In genomic region chr14:53450871-53451270, GRCh38 we compare ENCODE assay signal across 14 cellular contexts.
DNase-seq lines count a peak whose midpoint lies in the region; ATAC-seq and FAIRE-seq lines count a peak whose summit lies in the region.
"Had no signal": no experiment of that assay in that cellular context is flagged by ENCODE, and none has a peak within 500 bp of the region (broad histone marks: within the 10 kb centered on the region; RNA-seq: fewer than 3 reads in every experiment).

No MANE protein-coding gene starts in this region.

- H3K27ac Mint-ChIP-seq in effector memory CD8-positive, alpha-beta T cell: no peak overlapping the region
- H3K27ac Mint-ChIP-seq: activated CD4-positive, alpha-beta T cell treated with anti-CD3 and anti-CD28 coated beads for 36 hours; activated naive CD8-positive, alpha-beta T cell treated with anti-CD3 and anti-CD28 coated beads, Interleukin-2, amount 10 ng/mL, durations not matched to agents 7 days and 5 days; memory B cell had no signal

- H3K9me3 Mint-ChIP-seq in effector memory CD8-positive, alpha-beta T cell: peaks cover 2 to 17% of the 10 kb centered on the region in 2 donors
- H3K9me3 Mint-ChIP-seq: activated naive CD8-positive, alpha-beta T cell treated with anti-CD3 and anti-CD28 coated beads, Interleukin-2, amount 10 ng/mL, durations not matched to agents 7 days and 5 days; memory B cell had no signal

- H3K4me1 ChIP-seq in small intestine (ENCODE audit: control insufficient read depth in 2 of 2, insufficient read depth in 1 of 2, low read depth in 1 of 2, low read length in 1 of 2): no peaks in the 10 kb centered on the region

- no peaks in the 10 kb centered on the region for H3K27me3 Mint-ChIP-seq in effector memory CD8-positive, alpha-beta T cell

- 15 to 36% (median 32%) methylated on average over 3 of the region's 3 CpGs for WGBS in small intestine, 3 donors

- no peak for FAIRE-seq in small intestine (lab: Jason Lieb, UNC)

- no peak overlapping the region for H3K4me3 Mint-ChIP-seq in effector memory CD8-positive, alpha-beta T cell
- H3K4me3 Mint-ChIP-seq: activated CD4-positive, alpha-beta T cell treated with anti-CD3 and anti-CD28 coated beads for 36 hours; activated naive CD8-positive, alpha-beta T cell treated with anti-CD3 and anti-CD28 coated beads, Interleukin-2, amount 10 ng/mL, durations not matched to agents 7 days and 5 days; memory B cell had no signal

- DNase-seq in EL: peak; percentile 46
- DNase-seq in NCI-H2081 (lab: John Stamatoyannopoulos, UW): peak; percentile 39 to 72
- DNase-seq in fibroblast of peridontal ligament (ENCODE audit: extremely low read depth): peak; percentile 57
- peak; percentile 31 for DNase-seq in small intestine
- no peak for DNase-seq in effector memory CD8-positive, alpha-beta T cell
- no peak for DNase-seq in NK-92 treated with Interleukin-12 subunit alpha and Interleukin-12 subunit beta, amount 100 ng/mL, for 24 hours (lab: John Stamatoyannopoulos, UW)
- DNase-seq: activated CD4-positive, alpha-beta T cell treated with anti-CD3 and anti-CD28 coated beads for 36 hours; activated naive CD8-positive, alpha-beta T cell treated with anti-CD3 and anti-CD28 coated beads, Interleukin-2, amount 10 ng/mL, durations not matched to agents 7 days and 5 days; MM.1S; NCI-H510A; stimulated activated naive CD4-positive, alpha-beta T cell treated with Interleukin-2 at 50 U/mL for 16 hours had no signal

- H3K27ac ChIP-seq in small intestine (ENCODE audit: low read depth in 1 of 2, low read length in 1 of 2): no peak overlapping the region
- H3K27ac ChIP-seq: neutrophil had no signal

- no peaks in the 10 kb centered on the region for H3K36me3 Mint-ChIP-seq in effector memory CD8-positive, alpha-beta T cell (ENCODE audit: insufficient read depth)
- H3K36me3 Mint-ChIP-seq: activated naive CD8-positive, alpha-beta T cell treated with anti-CD3 and anti-CD28 coated beads, Interleukin-2, amount 10 ng/mL, durations not matched to agents 7 days and 5 days; memory B cell had no signal

- no peaks in the 10 kb centered on the region for H3K27me3 ChIP-seq in small intestine (ENCODE audit: control insufficient read depth in 2 of 2, insufficient read depth in 2 of 2, low read length in 2 of 2)
- H3K27me3 ChIP-seq: neutrophil had no signal

- no peaks in the 10 kb centered on the region for H3K4me1 Mint-ChIP-seq in effector memory CD8-positive, alpha-beta T cell (ENCODE audit: low read depth in 2 of 2)
- H3K4me1 Mint-ChIP-seq: activated CD4-positive, alpha-beta T cell treated with anti-CD3 and anti-CD28 coated beads for 36 hours; activated naive CD8-positive, alpha-beta T cell treated with anti-CD3 and anti-CD28 coated beads, Interleukin-2, amount 10 ng/mL, durations not matched to agents 7 days and 5 days; memory B cell had no signal

- H3K9me3 ChIP-seq in small intestine (ENCODE audit: control insufficient read depth, low read depth): no peaks in the 10 kb centered on the region
- H3K9me3 ChIP-seq: neutrophil had no signal

- H3K36me3 ChIP-seq in small intestine (ENCODE audit: control insufficient read depth in 2 of 2, insufficient read depth in 2 of 2, low read length in 2 of 2): no peaks in the 10 kb centered on the region
- H3K36me3 ChIP-seq: neutrophil had no signal

- ATAC-seq in effector memory CD8-positive, alpha-beta T cell (replicated peaks): no peak
- ATAC-seq in GM18861 (IDR thresholded peaks at IDR 0.05; ENCODE audit: unreplicated experiment): no peak
- ATAC-seq: activated CD4-positive, alpha-beta T cell treated with anti-CD3 and anti-CD28 coated beads for 36 hours had no signal

- no peak overlapping the region for H3K4me3 ChIP-seq in small intestine (ENCODE audit: low read depth in 1 of 2, low read length in 2 of 2)

Comparison
In these comparisons a context has a peak if more than half of its experiments do, and no peak if none do; other contexts are left out.
1. DNase-seq: peak in EL (single experiment), NCI-H2081 (2 of 2), fibroblast of peridontal ligament (single experiment) and small intestine (single experiment); none in effector memory CD8-positive, alpha-beta T cell (0 of 3) and NK-92 treated with Interleukin-12 subunit alpha and Interleukin-12 subunit beta, amount 100 ng/mL, for 24 hours (single experiment).